ENCODE assay signal across 8 cellular contexts in the genomic region with DNA sequence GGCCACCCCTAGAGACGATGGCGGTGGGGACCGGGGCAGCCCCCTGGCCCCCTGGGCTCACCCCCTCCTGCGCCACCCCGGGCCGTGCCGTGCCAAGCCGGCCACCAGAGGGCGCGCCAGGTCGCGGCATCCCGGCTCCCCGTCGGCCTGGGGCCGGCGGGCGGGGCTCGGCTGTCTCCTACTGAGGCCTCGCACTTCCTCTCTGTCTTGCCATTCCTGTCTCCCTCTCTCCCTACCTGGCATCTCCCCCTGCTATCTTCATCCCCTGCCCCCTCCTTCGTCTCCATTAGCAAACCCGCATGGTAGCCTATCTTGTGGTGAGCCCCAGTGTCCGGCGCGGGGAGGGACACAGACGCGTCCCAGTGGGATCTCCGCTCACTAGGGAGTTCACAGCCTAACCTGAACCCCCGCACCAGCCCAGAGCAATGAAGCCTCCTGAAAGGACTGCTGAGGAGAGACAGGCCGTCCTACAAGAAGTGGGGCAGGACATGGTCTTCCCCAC. TPM values are rescaled to one million over a fixed set of nuclear protein-coding genes. Genes with fewer than 3 reads are reported as not detected.
A peak's percentile ranks its signal among the peaks of the same experiment; 100 is the strongest.
DNase-seq lines count a peak whose midpoint lies in the region; ATAC-seq and TF ChIP-seq lines count a peak whose summit lies in the region.

No MANE protein-coding gene starts in this region.

- peak overlapping the region; percentile 79 for H2AK5ac ChIP-seq in IMR-90 (ENCODE audit: low read depth, low read length)

- 39% methylated on average over 7 of the region's 30 CpGs; no CpG with 5 or more reads in 1 of the 2 experiments for WGBS in IMR-90 (ENCODE audit: extremely low coverage in 2 of 2, insufficient read length in 1 of 2), 2 experiments
- WGBS in thymus = 6% methylated on average over 30 of the region's 30 CpGs

- peak overlapping the region; percentile 83 for H2BK20ac ChIP-seq in IMR-90 (ENCODE audit: low read depth, low read length)

- CTCF ChIA-PET in IMR-90 (lab: Yijun Ruan, JAX) = interaction anchor here (0.8 to 1.7 kb wide), 6 partner anchors 15 to 192 kb away, joined by 3 to 9 read pairs (median 4); no protein-coding TSS in a partner anchor
- CTCF ChIA-PET in activated naive CD4-positive, alpha-beta T cell treated with anti-CD3 and anti-CD28 coated beads, Interleukin-2, amount 10 ng/mL, durations not matched to agents 7 days and 5 days (lab: Charles Lee) = interaction anchor here (0.8 to 6.6 kb wide), 12 partner anchors 10 to 192 kb away, joined by 3 to 54 read pairs (median 4); no protein-coding TSS in a partner anchor

- H4K5ac ChIP-seq in IMR-90 (ENCODE audit: low read depth, low read length) = peak overlapping the region; percentile 99

- H3K27me3 Mint-ChIP-seq in activated naive CD4-positive, alpha-beta T cell treated with anti-CD3 and anti-CD28 coated beads, Interleukin-2, amount 10 ng/mL, durations not matched to agents 7 days and 5 days = peaks cover 36% of the 10 kb centered on the region
- H3K27me3 Mint-ChIP-seq in glutamatergic neuron (ENCODE audit: unreplicated experiment) (peaks cover 20% of the 10 kb centered on the region), osteocyte (ENCODE audit: unreplicated experiment) (no peaks in the 10 kb centered on the region)

- no peak overlapping the region for H3K56ac ChIP-seq in IMR-90 (ENCODE audit: extremely low read depth, insufficient read depth, low read length)

- H4K20me1 ChIP-seq in IMR-90 (ENCODE audit: insufficient read depth, low read length) = no peaks in the 10 kb centered on the region

- H3K4ac ChIP-seq in IMR-90 (ENCODE audit: low read depth, low read length) = peak overlapping the region; percentile 91

- peak; percentile 97 for ATAC-seq in GM21529 (IDR thresholded peaks at IDR 0.05; ENCODE audit: unreplicated experiment)
- peak; percentile 98 for ATAC-seq in IMR-90 (ENCODE audit: low read depth)

- H3K36me3 ChIP-seq in IMR-90 (ENCODE audit: control insufficient read depth, insufficient read depth, low read length) (no peaks in the 10 kb centered on the region), thymus (ENCODE audit: control insufficient read depth, insufficient read depth) (no peaks in the 10 kb centered on the region)

- H3K9me3 Mint-ChIP-seq in activated naive CD4-positive, alpha-beta T cell treated with anti-CD3 and anti-CD28 coated beads, Interleukin-2, amount 10 ng/mL, durations not matched to agents 7 days and 5 days = no peaks in the 10 kb centered on the region
- H3K9me3 Mint-ChIP-seq in glutamatergic neuron (ENCODE audit: unreplicated experiment) (peaks cover 24% of the 10 kb centered on the region), osteocyte (ENCODE audit: unreplicated experiment) (no peaks in the 10 kb centered on the region)

- in situ Hi-C loops in IMR-90 (cut with MboI; ENCODE audit: low sequenced_read_pairs) = no loop called here

- peak overlapping the region; percentile 74 for H3K4me2 ChIP-seq in IMR-90 (ENCODE audit: low read depth, low read length)

- H3K9me3 ChIP-seq in IMR-90 (ENCODE audit: control insufficient read depth, insufficient read depth, low read length) (no peaks in the 10 kb centered on the region), thymus (ENCODE audit: control insufficient read depth) (no peaks in the 10 kb centered on the region)

- peak overlapping the region; percentile 90; the same call in 2 of the 3 replicates for H2BK15ac ChIP-seq in IMR-90 (ENCODE audit: low read depth, low read length)

- dilution Hi-C loops in IMR-90 (cut with HindIII; ENCODE audit: low sequenced_read_pairs, unreplicated experiment) = no loop called here

- peak overlapping the region; percentile 83 for H3K18ac ChIP-seq in IMR-90 (ENCODE audit: low read depth, low read length)

- intact Hi-C loops in IMR-90 (cut with micrococcal nuclease) = loop anchor here (1.0 to 2.0 kb wide), 3 partner anchors 146 to 192 kb away; no protein-coding TSS in a partner anchor

- H3K27ac Mint-ChIP-seq in activated naive CD4-positive, alpha-beta T cell treated with anti-CD3 and anti-CD28 coated beads, Interleukin-2, amount 10 ng/mL, durations not matched to agents 7 days and 5 days = no peak overlapping the region
- H3K27ac Mint-ChIP-seq in glutamatergic neuron (ENCODE audit: unreplicated experiment) (peak overlapping the region; percentile 98), osteocyte (ENCODE audit: unreplicated experiment) (peak overlapping the region; percentile 64)

- no TSS peak for BruUV-seq in IMR-90 (replicated peaks; lab: Mats Ljungman, UMichigan)

- peak overlapping the region; percentile 97 for H2BK120ac ChIP-seq in IMR-90 (ENCODE audit: low read depth, low read length)

- H2AFZ ChIP-seq in IMR-90 (replicated peaks; ENCODE audit: low read length, poor library complexity) = peak overlapping the region; percentile 99

- H3K14ac ChIP-seq in IMR-90 (replicated peaks; ENCODE audit: low read depth, low read length) = peak overlapping the region; percentile 91; the same call in 1 of the 2 replicates

- peak overlapping the region; percentile 96 to 98 for H4K8ac ChIP-seq in IMR-90 (ENCODE audit: low read depth in 2 of 2, low read length in 2 of 2)

- peak; percentile 85 for TF ChIP-seq RAD21 in IMR-90 (IDR thresholded peaks at IDR 0.05; ENCODE audit: low read length)

- peaks cover 12% of the 10 kb centered on the region for H3K4me1 ChIP-seq in IMR-90 (ENCODE audit: control insufficient read depth, insufficient read depth, low read length)
- H3K4me1 ChIP-seq in thymus (ENCODE audit: control insufficient read depth, insufficient read depth, low read length) = peaks cover 3% of the 10 kb centered on the region

- no peaks in the 10 kb centered on the region for H3K36me3 Mint-ChIP-seq in activated naive CD4-positive, alpha-beta T cell treated with anti-CD3 and anti-CD28 coated beads, Interleukin-2, amount 10 ng/mL, durations not matched to agents 7 days and 5 days
- no peaks in the 10 kb centered on the region for H3K36me3 Mint-ChIP-seq in glutamatergic neuron (ENCODE audit: unreplicated experiment)
- no peaks in the 10 kb centered on the region for H3K36me3 Mint-ChIP-seq in osteocyte (ENCODE audit: unreplicated experiment)

- peak; percentile 84 for TF ChIP-seq CTCF in IMR-90 (conservative IDR thresholded peaks at IDR 0.05; ENCODE audit: low read depth, low read length)
- TF ChIP-seq CTCF in glutamatergic neuron (IDR thresholded peaks at IDR 0.05; ENCODE audit: partially characterized antibody, unreplicated experiment) = peak; percentile 98
- peak; percentile 98 for TF ChIP-seq CTCF in osteocyte (IDR thresholded peaks at IDR 0.05)

- H3K4me3 ChIP-seq in IMR-90 (ENCODE audit: insufficient read depth, low read depth, low read length) = no peak overlapping the region
- H3K4me3 ChIP-seq in thymus (ENCODE audit: low read length) = peak overlapping the region; percentile 34

- peak overlapping the region; percentile 52 for H2BK5ac ChIP-seq in IMR-90 (ENCODE audit: low read depth, low read length, poor library complexity, severe bottlenecking)

- H3K9me1 ChIP-seq in IMR-90 (ENCODE audit: insufficient read depth, low read length) = peaks cover 9% of the 10 kb centered on the region

- H3K27me3 ChIP-seq in IMR-90 (ENCODE audit: control insufficient read depth, insufficient read depth, low read length) (no peaks in the 10 kb centered on the region), thymus (ENCODE audit: control insufficient read depth, insufficient read depth) (no peaks in the 10 kb centered on the region)

- H3K4me1 Mint-ChIP-seq in activated naive CD4-positive, alpha-beta T cell treated with anti-CD3 and anti-CD28 coated beads, Interleukin-2, amount 10 ng/mL, durations not matched to agents 7 days and 5 days = peaks cover 11% of the 10 kb centered on the region
- H3K4me1 Mint-ChIP-seq in glutamatergic neuron (ENCODE audit: low read depth, unreplicated experiment) (peaks cover 37% of the 10 kb centered on the region), osteocyte (ENCODE audit: unreplicated experiment) (peaks cover 25% of the 10 kb centered on the region)

- H4K91ac ChIP-seq in IMR-90 (ENCODE audit: insufficient read depth, low read depth, low read length) = peak overlapping the region; percentile 87

- DNase-seq in DMS53 (lab: John Stamatoyannopoulos, UW) (peak; percentile 84), IMR-90 (peak; percentile 23), SK-N-DZ (ENCODE audit: low spot score) (peak; percentile 69), glutamatergic neuron (peak; percentile 92), osteocyte (ENCODE audit: extremely low spot score, unreplicated experiment) (peak; percentile 92)
- DNase-seq in activated naive CD4-positive, alpha-beta T cell treated with anti-CD3 and anti-CD28 coated beads, Interleukin-2, amount 10 ng/mL, durations not matched to agents 7 days and 5 days = peak; percentile 74

- H3K27ac ChIP-seq in IMR-90 (ENCODE audit: insufficient read depth, low read length) (peak overlapping the region; percentile 30; the same call in 1 of the 2 replicates), thymus (ENCODE audit: low read depth) (no peak overlapping the region)

- peak overlapping the region; percentile 37 for H3K4me3 Mint-ChIP-seq in activated naive CD4-positive, alpha-beta T cell treated with anti-CD3 and anti-CD28 coated beads, Interleukin-2, amount 10 ng/mL, durations not matched to agents 7 days and 5 days
- peak overlapping the region; percentile 80 for H3K4me3 Mint-ChIP-seq in glutamatergic neuron (ENCODE audit: unreplicated experiment)
- H3K4me3 Mint-ChIP-seq in osteocyte (ENCODE audit: unreplicated experiment) = peak overlapping the region; percentile 51

- peak overlapping the region; percentile 67; the same call in 1 of the 2 replicates for H3K23ac ChIP-seq in IMR-90 (ENCODE audit: low read depth, low read length)

- peak overlapping the region; percentile 20; the same call in 1 of the 2 replicates for H3K9ac ChIP-seq in IMR-90 (ENCODE audit: low read depth, low read length)

- POLR2A ChIA-PET in IMR-90 (lab: Charles Lee; ENCODE audit: unreplicated experiment) = no interaction called here

- peak overlapping the region; percentile 82 for H2AK9ac ChIP-seq in IMR-90 (replicated peaks; ENCODE audit: low read depth, low read length, poor library complexity)

- 0 out of 2 replicates have a peak, but pooled peaks have one; percentile 20 for TF ChIP-seq POLR2A in IMR-90 (IDR thresholded peaks at IDR 0.05; ENCODE audit: low read depth, low read length)

- no peaks in the 10 kb centered on the region; a peak in 1 of 4 replicates for H3K79me1 ChIP-seq in IMR-90 (ENCODE audit: low read depth in 1 of 2, low read length in 2 of 2)

TF ChIP-seq in IMR-90, 13 proteins besides CTCF, POLR2A, EP300 and RAD21 (continues in another document):
- peak; percentile 94 for TF ChIP-seq MAZ (IDR thresholded peaks at IDR 0.05; ENCODE audit: borderline replicate concordance, low read depth, low read length)
- no peak for TF ChIP-seq MXI1 (IDR thresholded peaks at IDR 0.05; ENCODE audit: borderline replicate concordance, low read depth, low read length)

RNA-seq across cellular contexts. Expression of a gene that starts 29.8 kb away (rescaled TPM):
- total RNA-seq in IMR-90 (2012; rRNA removed) (not detected in 2 replicates), glutamatergic neuron (ENCODE audit: unreplicated experiment) (7.7 TPM), osteocyte (not detected in 2 replicates)
- polyA plus RNA-seq in IMR-90 (2012; rRNA removed) (not detected in 2 replicates), thymus (64.3 TPM)
- polyA plus RNA-seq in IMR-90 (2012; cell fraction: cytosol; rRNA removed) = not detected in 2 replicates
- polyA plus RNA-seq in IMR-90 (2012; cell fraction: nucleus; rRNA removed; ENCODE audit: low replicate concordance) = not detected in 2 replicates
- polyA plus RNA-seq in SK-N-DZ (2014; cell fraction: cytosol; rRNA removed) = 30.8 and 33.4 TPM in 2 replicates
- 18.4 and 28.8 TPM in 2 replicates for polyA plus RNA-seq in SK-N-DZ (2014; cell fraction: nucleus; rRNA removed)

Comparison
In these comparisons a context has a peak if more than half of its experiments do, and no peak if none do; other contexts are left out.
1. DNase-seq: peak in every context shown above with its lines; median percentile 92 in glutamatergic neuron; 92 in osteocyte; 84 in DMS53; 74 in activated naive CD4-positive, alpha-beta T cell treated with anti-CD3 and anti-CD28 coated beads, Interleukin-2, amount 10 ng/mL, durations not matched to agents 7 days and 5 days; 69 in SK-N-DZ; 23 in IMR-90.